In genomic region chr1:153545067-153546055, GRCh38 we compare ENCODE assay signal across 1 cellular context.
TF ChIP-seq lines count a peak whose summit lies in the region.

Gene S100A4, minus strand, starts transcription at chr1:153545806. Its CDS starts 1,012 bp downstream, at chr1:153544794.

TF ChIP-seq in HepG2, 621 proteins besides CTCF, POLR2A, EP300 and RAD21 (continued from another document and continues in another):
- 0 out of 2 replicates have a peak, but pooled peaks have one; percentile 14 for TF ChIP-seq RERE (CRISPR knock-in tag; IDR thresholded peaks at IDR 0.05; ENCODE audit: low read depth)
- TF ChIP-seq SMAD9 (CRISPR knock-in tag; IDR thresholded peaks at IDR 0.05) = no peak
- TF ChIP-seq POLR2G (IDR thresholded peaks at IDR 0.05; ENCODE audit: low read depth, low read length) = peak; percentile 82
- TF ChIP-seq MEIS1 (CRISPR knock-in tag; IDR thresholded peaks at IDR 0.05; ENCODE audit: borderline replicate concordance) = no peak
- TF ChIP-seq ZNF614 (CRISPR knock-in tag; IDR thresholded peaks at IDR 0.05; ENCODE audit: borderline replicate concordance) = peak; percentile 69; the same call in 1 of the 2 replicates
- TF ChIP-seq ZNF644 (CRISPR knock-in tag; IDR thresholded peaks at IDR 0.05; ENCODE audit: low read depth) = no peak
- no peak for TF ChIP-seq ZNF850 (CRISPR knock-in tag; conservative IDR thresholded peaks at IDR 0.05)
- TF ChIP-seq HDAC1 (CRISPR knock-in tag; IDR thresholded peaks at IDR 0.05) = peak; percentile 28; the same call in 1 of the 2 replicates
- TF ChIP-seq HIC2 (CRISPR knock-in tag; IDR thresholded peaks at IDR 0.05; ENCODE audit: low read depth) = peak; percentile 80
- no peak for TF ChIP-seq HOXD1 (CRISPR knock-in tag; IDR thresholded peaks at IDR 0.05)
- TF ChIP-seq ZSCAN21 (CRISPR knock-in tag; IDR thresholded peaks at IDR 0.05; ENCODE audit: borderline replicate concordance) = peak; percentile 69; the same call in 1 of the 2 replicates
- TF ChIP-seq SMAD1 (CRISPR knock-in tag; IDR thresholded peaks at IDR 0.05; ENCODE audit: borderline replicate concordance, low read depth) = no peak
- TF ChIP-seq ZNF318 (CRISPR knock-in tag; IDR thresholded peaks at IDR 0.05) = no peak
- peak; percentile 34; the same call in 1 of the 2 replicates for TF ChIP-seq NFYC (CRISPR knock-in tag; IDR thresholded peaks at IDR 0.05)
- TF ChIP-seq TSC22D2 (CRISPR knock-in tag; IDR thresholded peaks at IDR 0.05; ENCODE audit: borderline replicate concordance) = no peak
- no peak for TF ChIP-seq PLRG1 (conservative IDR thresholded peaks at IDR 0.05)
- peak; percentile 87 for TF ChIP-seq ZFX (CRISPR knock-in tag; IDR thresholded peaks at IDR 0.05; ENCODE audit: low read depth)
- peak; percentile 62; the same call in 1 of the 2 replicates for TF ChIP-seq KLF12 (CRISPR knock-in tag; IDR thresholded peaks at IDR 0.05; ENCODE audit: borderline replicate concordance)
- TF ChIP-seq YY1 (IDR thresholded peaks at IDR 0.05; ENCODE audit: insufficient read depth, insufficient replicate concordance, low read depth, low read length) = peak; percentile 71
- TF ChIP-seq ZNF44 (CRISPR knock-in tag; IDR thresholded peaks at IDR 0.05) = no peak
- TF ChIP-seq KDM4B (CRISPR knock-in tag; IDR thresholded peaks at IDR 0.05) = no peak
- no peak for TF ChIP-seq TRIM24 (CRISPR knock-in tag; IDR thresholded peaks at IDR 0.05)
- no peak for TF ChIP-seq HMG20B (CRISPR knock-in tag; conservative IDR thresholded peaks at IDR 0.05)
- TF ChIP-seq MLLT10 (CRISPR knock-in tag; IDR thresholded peaks at IDR 0.05) = no peak
- TF ChIP-seq SNAPC2 (CRISPR knock-in tag; IDR thresholded peaks at IDR 0.05) = no peak
- TF ChIP-seq ZNF878 (CRISPR knock-in tag; IDR thresholded peaks at IDR 0.05) = no peak
- peak; percentile 60; the same call in 1 of the 2 replicates for TF ChIP-seq ZNF564 (CRISPR knock-in tag; IDR thresholded peaks at IDR 0.05)
- TF ChIP-seq GMEB1 (CRISPR knock-in tag; IDR thresholded peaks at IDR 0.05; ENCODE audit: borderline replicate concordance) = no peak; the same call in 1 of the 2 replicates
- peak; percentile 71; the same call in 1 of the 2 replicates for TF ChIP-seq ZNF747 (CRISPR knock-in tag; IDR thresholded peaks at IDR 0.05; ENCODE audit: borderline replicate concordance)
- no peak for TF ChIP-seq HNF1A (IDR thresholded peaks at IDR 0.05; ENCODE audit: low read depth)
- peak; percentile 46; the same call in 1 of the 2 replicates for TF ChIP-seq HNF1A (CRISPR knock-in tag; IDR thresholded peaks at IDR 0.05; ENCODE audit: borderline replicate concordance)
- TF ChIP-seq DR1 (CRISPR knock-in tag; IDR thresholded peaks at IDR 0.05) = 0 out of 2 replicates have a peak, but pooled peaks have one; percentile 50
- TF ChIP-seq MXD4 (CRISPR knock-in tag; IDR thresholded peaks at IDR 0.05) = no peak
- TF ChIP-seq TOPORS (CRISPR knock-in tag; IDR thresholded peaks at IDR 0.05) = no peak
- no peak for TF ChIP-seq CENPT (CRISPR knock-in tag; IDR thresholded peaks at IDR 0.05; ENCODE audit: low read depth)
- no peak for TF ChIP-seq ZNF343 (CRISPR knock-in tag; IDR thresholded peaks at IDR 0.05)
- TF ChIP-seq PBX3 (CRISPR knock-in tag; IDR thresholded peaks at IDR 0.05; ENCODE audit: borderline replicate concordance) = no peak
- peak; percentile 29 for TF ChIP-seq RBM39 (IDR thresholded peaks at IDR 0.05; ENCODE audit: low read depth, low read length, poor library complexity, severe bottlenecking)
- no peak for TF ChIP-seq SP1 (IDR thresholded peaks at IDR 0.05)
- peak; percentile 76 for TF ChIP-seq SP1 (CRISPR knock-in tag; IDR thresholded peaks at IDR 0.05)
